ENCODE assay signal across 8 cellular contexts in genomic region chr15:77659350-77660321, GRCh38. TPM values are rescaled to one million over a fixed set of nuclear protein-coding genes. Genes with fewer than 3 reads are reported as not detected.
DNase-seq lines count a peak whose midpoint lies in the region; ATAC-seq and TF ChIP-seq lines count a peak whose summit lies in the region.

No MANE protein-coding gene starts in this region.

- H3K36me3 Mint-ChIP-seq in type B pancreatic cell, result no peaks in the 10 kb centered on the region

- peak; percentile 84 for DNase-seq in AG20443 (ENCODE audit: low spot score)
- peak; percentile 39 for DNase-seq in NCI-H2171 treated with DMSO at 0.1 percent for 48 hours (lab: John Stamatoyannopoulos, UW)
- peak; percentile 47 for DNase-seq in adipocyte (ENCODE audit: low read depth)
- peak; percentile 7 for DNase-seq in kidney epithelial cell (ENCODE audit: low read depth)
- DNase-seq in type B pancreatic cell (ENCODE audit: extremely low spot score, unreplicated experiment), result no peak

- no peaks in the 10 kb centered on the region for H3K9me3 ChIP-seq in adipocyte (ENCODE audit: control insufficient read depth, low read length)

- ATAC-seq in activated CD4-positive, CD25-positive, alpha-beta regulatory T cell treated with anti-CD3 and anti-CD28 coated beads, Interleukin-2, amount 50 U/mL, for 24 hours, result no peak
- no peak for ATAC-seq in GM19463 (IDR thresholded peaks at IDR 0.05; ENCODE audit: unreplicated experiment)

- H3K36me3 ChIP-seq in adipocyte (ENCODE audit: control insufficient read depth, insufficient read depth, low read length, severe bottlenecking) (no peaks in the 10 kb centered on the region), kidney epithelial cell (ENCODE audit: control insufficient read depth, insufficient read depth, low read length) (no peaks in the 10 kb centered on the region)

- H3K9me3 Mint-ChIP-seq in type B pancreatic cell, result no peaks in the 10 kb centered on the region

- H3K4me3 Mint-ChIP-seq in type B pancreatic cell, result no peak overlapping the region

- peak; percentile 53 for TF ChIP-seq CTCF in GM12874 (IDR thresholded peaks at IDR 0.05; ENCODE audit: insufficient read depth, low read depth, low read length)
- peak; percentile 68 for TF ChIP-seq CTCF in kidney epithelial cell (IDR thresholded peaks at IDR 0.05; ENCODE audit: insufficient read depth, low read length, poor library complexity, severe bottlenecking)
- peak; percentile 70 for TF ChIP-seq CTCF in type B pancreatic cell (conservative IDR thresholded peaks at IDR 0.05)

- H3K4me3 ChIP-seq in adipocyte (ENCODE audit: low read length), result no peak overlapping the region
- H3K4me3 ChIP-seq in kidney epithelial cell (ENCODE audit: low read depth, low read length), result no peak overlapping the region

- H3K27me3 ChIP-seq in adipocyte (replicated peaks; ENCODE audit: control insufficient read depth, insufficient read depth, low read length) (peaks cover 71% of the 10 kb centered on the region), kidney epithelial cell (ENCODE audit: control insufficient read depth, insufficient read depth, low read length) (peaks cover 37% of the 10 kb centered on the region)

- peaks cover 17% of the 10 kb centered on the region for H3K27me3 Mint-ChIP-seq in type B pancreatic cell

- H3K9ac ChIP-seq in adipocyte (ENCODE audit: low read length), result no peak overlapping the region

- H3K4me1 ChIP-seq in adipocyte (ENCODE audit: control insufficient read depth, insufficient read depth, low read length), result peaks cover 4% of the 10 kb centered on the region

- no peaks in the 10 kb centered on the region for H3K4me1 Mint-ChIP-seq in type B pancreatic cell (ENCODE audit: unreplicated experiment)

- H3K27ac Mint-ChIP-seq in type B pancreatic cell, result no peak overlapping the region

RNA-seq across cellular contexts. Expression of gene LINGO1, which starts 26.9 kb away (rescaled TPM):
- total RNA-seq in kidney epithelial cell, result 1.2 and 4.8 TPM in 2 replicates
- total RNA-seq in type B pancreatic cell (ENCODE audit: low replicate concordance), result 19.6 and 25.2 TPM in 2 replicates
